Comparison of ENCODE assay signal across 15 cellular contexts in genomic region chr2:133579295-133579694, GRCh38. TPM values are rescaled to one million over a fixed set of nuclear protein-coding genes. Genes with fewer than 3 reads are reported as not detected.
DNase-seq lines count a peak whose midpoint lies in the region; ATAC-seq, FAIRE-seq and TF ChIP-seq lines count a peak whose summit lies in the region.
"Had no signal": no experiment of that assay in that cellular context is flagged by ENCODE, and none has a peak within 500 bp of the region (broad histone marks: within the 10 kb centered on the region; RNA-seq: fewer than 3 reads in every experiment).

No MANE protein-coding gene starts in this region.

- H3K9ac ChIP-seq in endothelial cell of umbilical vein (replicated peaks; ENCODE audit: extremely low read depth, insufficient read depth, low read length), result no peak overlapping the region

- H3K4me1 ChIP-seq in A549 (peaks cover 37% of the 10 kb centered on the region), endothelial cell of umbilical vein (ENCODE audit: control insufficient read depth, extremely low read depth, insufficient read depth, low read length) (peaks cover 40% of the 10 kb centered on the region)

- H3K4me2 ChIP-seq in A549, result peak overlapping the region; percentile 51
- H3K4me2 ChIP-seq in endothelial cell of umbilical vein (ENCODE audit: insufficient read depth, low read length), result peak overlapping the region; percentile 59

- DNase-seq in A549 (ENCODE audit: low read depth in 1 of 2, low spot score in 1 of 2) (no peak), MG63 (peak; percentile 64), endothelial cell of umbilical vein (ENCODE audit: low read depth, low spot score) (peak; percentile 93), lung microvascular endothelial cell (ENCODE audit: low read depth in 2 of 2) (peak; percentile 36 to 88), posterior cingulate gyrus (no peak), activated T-cell treated with anti-CD3 and anti-CD28 coated beads for 4 hours (no peak)
- DNase-seq in activated CD4-positive, alpha-beta T cell treated with anti-CD3 and anti-CD28 coated beads, Interleukin-2, amount 50 U/mL, for 48 hours, result no peak
- DNase-seq: activated CD4-positive, CD25-positive, alpha-beta regulatory T cell; amygdala; NCI-H1105 treated with DMSO at 0.1 percent for 48 hours; stimulated activated CD4-positive, alpha-beta T cell treated with anti-CD3 and anti-CD28 coated beads, Interleukin-12 subunit alpha, Interleukin-12 subunit beta, amount 100 ng/mL, for 4 hours; upper lobe of right lung had no signal

- no peaks in the 10 kb centered on the region for H3K9me1 ChIP-seq in endothelial cell of umbilical vein (replicated peaks; ENCODE audit: control insufficient read depth, extremely low read depth, insufficient read depth, low read length)

- H3K9me3 ChIP-seq in A549, result no peaks in the 10 kb centered on the region
- H3K9me3 ChIP-seq in MG63, result no peaks in the 10 kb centered on the region
- no peaks in the 10 kb centered on the region for H3K9me3 ChIP-seq in endothelial cell of umbilical vein (replicated peaks; ENCODE audit: control insufficient read depth, insufficient read depth, low read length)
- H3K9me3 ChIP-seq: upper lobe of right lung had no signal

- TF ChIP-seq RAD21 in A549 (conservative IDR thresholded peaks at IDR 0.05 in 1 of 2, IDR thresholded peaks at IDR 0.05 in 1 of 2), result no peak

- H3K27ac ChIP-seq in A549 (peak overlapping the region in 1 of 2 experiments; percentile 21; a peak in 1 of 6 replicates), endothelial cell of umbilical vein (ENCODE audit: insufficient read depth, low read depth, low read length) (peak overlapping the region; percentile 45)
- H3K27ac ChIP-seq: upper lobe of right lung had no signal

- FAIRE-seq in A549 (lab: Jason Lieb, UNC), result no peak
- FAIRE-seq in endothelial cell of umbilical vein (lab: Jason Lieb, UNC), result peak; percentile 85
- FAIRE-seq: H1, HTR-8/SVneo had no signal

- H3K4me3 ChIP-seq in A549 (no peak overlapping the region), MG63 (no peak overlapping the region), endothelial cell of umbilical vein (replicated peaks in 1 of 3; ENCODE audit: insufficient read depth in 1 of 3, low read depth in 1 of 3, low read length in 3 of 3) (no peak overlapping the region)
- H3K4me3 ChIP-seq: upper lobe of right lung had no signal

- POLR2A ChIA-PET in A549 (lab: Yijun Ruan, JAX) (no interaction called here), endothelial cell of umbilical vein (lab: Charles Lee) (no interaction called here)

- TF ChIP-seq CTCF in A549 (IDR thresholded peaks at IDR 0.05) (no peak), endothelial cell of umbilical vein (IDR thresholded peaks at IDR 0.05; ENCODE audit: extremely low read depth in 1 of 2, insufficient read depth in 1 of 2, low read depth in 1 of 2, low read length in 2 of 2) (no peak)

- peak in 1 of 2 experiments; percentile 75; a peak in 3 of 6 replicates for ATAC-seq in A549
- ATAC-seq in HG02759 (IDR thresholded peaks at IDR 0.05; ENCODE audit: unreplicated experiment), result no peak
- ATAC-seq: upper lobe of right lung had no signal

- 46% methylated on average over 1 of the region's 1 CpG for WGBS in A549 (ENCODE audit: missing lambda C conversion rate)

- H3K27me3 ChIP-seq in MG63 (no peaks in the 10 kb centered on the region), endothelial cell of umbilical vein (ENCODE audit: control insufficient read depth in 2 of 2, insufficient read depth in 2 of 2, low read length in 2 of 2) (no peaks in the 10 kb centered on the region)
- H3K27me3 ChIP-seq: upper lobe of right lung had no signal

- dilution Hi-C loops in endothelial cell of umbilical vein (cut with MboI; ENCODE audit: extremely low pct_ligation_motif_present, low sequenced_read_pairs), result no loop called here

- no peak overlapping the region for H2AFZ ChIP-seq in endothelial cell of umbilical vein (ENCODE audit: low read depth, low read length)

- no peaks in the 10 kb centered on the region for H3K79me2 ChIP-seq in endothelial cell of umbilical vein (ENCODE audit: control insufficient read depth, insufficient read depth, low read length)

- BruUV-seq in endothelial cell of umbilical vein (replicated peaks; lab: Mats Ljungman, UMichigan), result no TSS peak

- H3K36me3 ChIP-seq in MG63 (no peaks in the 10 kb centered on the region), endothelial cell of umbilical vein (ENCODE audit: control insufficient read depth in 2 of 2, extremely low read depth in 1 of 2, insufficient read depth in 2 of 2, low read length in 2 of 2) (no peaks in the 10 kb centered on the region)
- H3K36me3 ChIP-seq: upper lobe of right lung had no signal

- TF ChIP-seq EP300 in A549 (IDR thresholded peaks at IDR 0.05), result no peak

- no peak for TF ChIP-seq POLR2A in A549 (IDR thresholded peaks at IDR 0.05; ENCODE audit: low read length)
- TF ChIP-seq POLR2A in endothelial cell of umbilical vein (IDR thresholded peaks at IDR 0.05; ENCODE audit: low read depth, low read length), result peak; percentile 27

- no peaks in the 10 kb centered on the region for H4K20me1 ChIP-seq in endothelial cell of umbilical vein (replicated peaks; ENCODE audit: control insufficient read depth, extremely low read depth, insufficient read depth, low read length)

- CTCF ChIA-PET in A549 (lab: Yijun Ruan, JAX) (interaction anchor here (0.7 to 2.3 kb wide), 4 partner anchors 12 to 628 kb away, joined by 3 to 6 read pairs (median 4); partner anchors contain the start of gene NCKAP5), endothelial cell of umbilical vein (lab: Charles Lee) (interaction anchor here (2.9 to 3.5 kb wide), 2 partner anchors 19 to 265 kb away, joined by 11 to 13 read pairs; no protein-coding TSS in a partner anchor)

- intact Hi-C loops in endothelial cell of umbilical vein (cut with micrococcal nuclease), result loop anchor here (1.0 kb wide), 2 partner anchors 11 to 239 kb away; partner anchors contain the start of gene NCKAP5
- intact Hi-C loops in posterior cingulate gyrus (cut with DNase I), result no loop called here

TF ChIP-seq in A549, 52 proteins besides CTCF, POLR2A, EP300 and RAD21 (continues in another document):
- TF ChIP-seq HEYL (CRISPR knock-in tag; IDR thresholded peaks at IDR 0.05) (no peak), ELK1 (IDR thresholded peaks at IDR 0.05; ENCODE audit: low read depth, low read length) (no peak), GATA3 (IDR thresholded peaks at IDR 0.05; ENCODE audit: borderline replicate concordance) (no peak), SMC3 (IDR thresholded peaks at IDR 0.05) (no peak)

TF ChIP-seq in endothelial cell of umbilical vein, 7 proteins besides CTCF, POLR2A, EP300 and RAD21:
- TF ChIP-seq EZH2 (IDR thresholded peaks at IDR 0.05; ENCODE audit: borderline replicate concordance, low read depth, low read length, severe bottlenecking) (no peak), FOS (IDR thresholded peaks at IDR 0.05; ENCODE audit: borderline replicate concordance, insufficient read depth, low read length) (peak; percentile 80), MYC (IDR thresholded peaks at IDR 0.05; ENCODE audit: low read depth, low read length) (no peak), JUN (IDR thresholded peaks at IDR 0.05; ENCODE audit: borderline replicate concordance, insufficient read depth, insufficient read length, low read depth) (peak; percentile 46), MAX (IDR thresholded peaks at IDR 0.05; ENCODE audit: insufficient read depth, insufficient read length) (no peak), POLR2AphosphoS5 (IDR thresholded peaks at IDR 0.05; ENCODE audit: insufficient read depth, low read depth, low read length) (peak; percentile 65), GATA2 (IDR thresholded peaks at IDR 0.05; ENCODE audit: insufficient read depth, insufficient read length, low read depth, low read length) (peak; percentile 94)

RNA-seq across cellular contexts. Expression of gene NCKAP5, which starts 11.0 kb away (rescaled TPM):
- polyA plus RNA-seq in A549 (2011; rRNA removed), result 2.9 and 3.0 TPM in 2 replicates
- 1.1 and 1.3 TPM in 2 replicates for polyA plus RNA-seq in A549 (2012; cell fraction: cytosol; rRNA removed)
- polyA plus RNA-seq in A549 (2012; cell fraction: nucleus; rRNA removed), result 1.2 and 1.7 TPM in 2 replicates
- 2.9 to 4.1 TPM (median 3.8 TPM) in 3 replicates for polyA plus RNA-seq in A549 (2017; fragmentation: RNase III; extraction: RNeasy Plus Mini Kit Qiagen cat#74134 plus additional on column Dnase treatment)
- polyA minus RNA-seq in A549 (2011; rRNA and poly(A)+ RNA removed), result 3.7 and 4.7 TPM in 2 replicates
- total RNA-seq in MG63 (2014; rRNA removed; shearing (Covaris generic); ENCODE audit: low replicate concordance), result not detected in 2 replicates
- total RNA-seq in endothelial cell of umbilical vein, result 3.0 and 3.3 TPM in 2 replicates
- polyA plus RNA-seq in endothelial cell of umbilical vein, result 0.46 and 0.47 TPM in 2 replicates
- polyA plus RNA-seq in endothelial cell of umbilical vein (2011; cell fraction: cytosol; rRNA removed), result 0.30 and 0.38 TPM in 2 replicates
- 1.2 and 1.3 TPM in 2 replicates for polyA plus RNA-seq in endothelial cell of umbilical vein (2011; cell fraction: nucleus; rRNA removed)
- polyA plus RNA-seq in endothelial cell of umbilical vein (2012), result 0.50 and 0.58 TPM in 2 replicates
- polyA minus RNA-seq in endothelial cell of umbilical vein, result 1.7 and 2.2 TPM in 2 replicates
- 3.6 TPM for polyA minus RNA-seq in endothelial cell of umbilical vein (2011; cell fraction: cytosol; rRNA and poly(A)+ RNA removed)
- polyA minus RNA-seq in endothelial cell of umbilical vein (2011; cell fraction: nucleus; rRNA and poly(A)+ RNA removed), result 5.3 and 5.7 TPM in 2 replicates
- under 0.01 TPM in 2 replicates for total RNA-seq in lung microvascular endothelial cell

Comparison
In these comparisons a context has a peak if more than half of its experiments do, and no peak if none do; other contexts are left out.
1. DNase-seq: peak in MG63 (single experiment), endothelial cell of umbilical vein (single experiment) and lung microvascular endothelial cell (2 of 2); none in A549 (0 of 2), posterior cingulate gyrus (0 of 10), activated T-cell treated with anti-CD3 and anti-CD28 coated beads for 4 hours (single experiment) and activated CD4-positive, alpha-beta T cell treated with anti-CD3 and anti-CD28 coated beads, Interleukin-2, amount 50 U/mL, for 48 hours (0 of 2).